ENCODE assay signal across 18 cellular contexts in genomic region chrX:153792368-153792767, GRCh38. TPM values are rescaled to one million over a fixed set of nuclear protein-coding genes. Genes with fewer than 3 reads are reported as not detected.
DNase-seq lines count a peak whose midpoint lies in the region; ATAC-seq, FAIRE-seq and TF ChIP-seq lines count a peak whose summit lies in the region.
"Had no signal": no experiment of that assay in that cellular context is flagged by ENCODE, and none has a peak within 500 bp of the region (broad histone marks: within the 10 kb centered on the region; RNA-seq: fewer than 3 reads in every experiment).

No MANE protein-coding gene starts in this region.

- no peak for TF ChIP-seq RAD21 in HepG2 (CRISPR knock-in tag; IDR thresholded peaks at IDR 0.05)

- H3K27ac ChIP-seq in HepG2 (ENCODE audit: extremely low read length, insufficient read depth, low read length) (no peak overlapping the region), right lobe of liver (no peak overlapping the region)
- H3K27ac ChIP-seq: KMS-11 had no signal

- in situ Hi-C loops in HepG2 (cut with HindIII; ENCODE audit: extremely low pct_ligation_motif_present, low pct_unique_long_range_greater_than_20kb), result no loop called here

- WGBS in HepG2 (ENCODE audit: low lambda C conversion rate), result 100% methylated on average over 1 of the region's 6 CpGs
- WGBS in right lobe of liver (ENCODE audit: insufficient coverage, low coverage, low lambda C conversion rate, missing lambda C conversion rate), result 63% methylated on average over 3 of the region's 6 CpGs

- H3K4me2 ChIP-seq in HepG2 (ENCODE audit: low read depth, low read length) (peak overlapping the region; percentile 76), skeletal muscle satellite cell (ENCODE audit: low read length) (peak overlapping the region; percentile 77)

- intact Hi-C loops in HepG2 (cut with micrococcal nuclease; ENCODE audit: unreplicated experiment), result no loop called here
- intact Hi-C loops in right lobe of liver (cut with DNase I), result no loop called here

- no TSS peak for BruUV-seq in HepG2 (replicated peaks; lab: Mats Ljungman, UMichigan)

- no peaks in the 10 kb centered on the region for H3K9me3 ChIP-seq in HepG2 (ENCODE audit: low read length)
- H3K9me3 ChIP-seq in right lobe of liver, result no peaks in the 10 kb centered on the region
- H3K9me3 ChIP-seq in skeletal muscle satellite cell (replicated peaks; ENCODE audit: low read length), result no peaks in the 10 kb centered on the region
- H3K9me3 ChIP-seq: HAP-1 had no signal

- peaks cover 22% of the 10 kb centered on the region for H3K79me2 ChIP-seq in HepG2 (ENCODE audit: insufficient read depth, low read length)

- no peak for FAIRE-seq in HepG2 (lab: Jason Lieb, UNC)
- FAIRE-seq in bronchial epithelial cell (lab: Jason Lieb, UNC), result peak; percentile 13
- FAIRE-seq: TTC549 had no signal

- no peaks in the 10 kb centered on the region for H4K20me1 ChIP-seq in HepG2 (ENCODE audit: insufficient read depth, low read length)

- H3K36me3 ChIP-seq in HepG2 (replicated peaks in 1 of 2; ENCODE audit: control insufficient read depth in 1 of 2, insufficient read depth in 2 of 2, low read length in 2 of 2) (peaks cover 0 to 3% of the 10 kb centered on the region in 2 experiments; a peak in 1 of 5 replicates), right lobe of liver (no peaks in the 10 kb centered on the region), bronchial epithelial cell (ENCODE audit: control insufficient read depth, insufficient read depth, low read length) (peaks cover 11% of the 10 kb centered on the region), skeletal muscle satellite cell (ENCODE audit: insufficient read depth, low read length) (peaks cover 15% of the 10 kb centered on the region)

- TF ChIP-seq POLR2A in HepG2 (IDR thresholded peaks at IDR 0.05; ENCODE audit: insufficient read depth in 1 of 2, low read depth in 2 of 2, low read length in 2 of 2) (no peak), right lobe of liver (IDR thresholded peaks at IDR 0.05) (no peak)

- ATAC-seq in HepG2 (no peak), right lobe of liver (no peak), GM21723 (IDR thresholded peaks at IDR 0.05; ENCODE audit: unreplicated experiment) (no peak)

- no peak overlapping the region for H3K4me3 ChIP-seq in HepG2 (replicated peaks in 1 of 3; ENCODE audit: insufficient read depth in 1 of 3, low read depth in 2 of 3, low read length in 3 of 3)
- no peak overlapping the region for H3K4me3 ChIP-seq in right lobe of liver
- no peak overlapping the region for H3K4me3 ChIP-seq in bronchial epithelial cell (ENCODE audit: low read depth, low read length)
- H3K4me3 ChIP-seq in skeletal muscle satellite cell (ENCODE audit: low read length), result peak overlapping the region; percentile 93

- H3K27me3 ChIP-seq in HepG2 (ENCODE audit: control insufficient read depth in 1 of 2, insufficient read depth in 2 of 2, low read length in 2 of 2) (no peaks in the 10 kb centered on the region; a peak in 1 of 5 replicates), right lobe of liver (no peaks in the 10 kb centered on the region), bronchial epithelial cell (ENCODE audit: control insufficient read depth, insufficient read depth, low read length) (no peaks in the 10 kb centered on the region), skeletal muscle satellite cell (ENCODE audit: control insufficient read depth, insufficient read depth, low read length) (no peaks in the 10 kb centered on the region)

- TF ChIP-seq EP300 in HepG2 (IDR thresholded peaks at IDR 0.05; ENCODE audit: low read depth in 2 of 2, low read length in 2 of 2) (no peak), HepG2 (CRISPR knock-in tag; IDR thresholded peaks at IDR 0.05; ENCODE audit: borderline replicate concordance) (no peak)

- CTCF ChIA-PET in HepG2 (lab: Yijun Ruan, JAX; ENCODE audit: low intra/inter-chr PET ratio, low total read pairs), result no interaction called here

- DNase-seq in HepG2 (ENCODE audit: low spot score), result no peak
- no peak for DNase-seq in right lobe of liver
- peak; percentile 56 for DNase-seq in NCI-H1694 treated with DMSO at 0.1 percent for 48 hours (lab: John Stamatoyannopoulos, UW)
- DNase-seq in bronchial epithelial cell (ENCODE audit: low read depth), result no peak
- DNase-seq in mucosa of gallbladder (ENCODE audit: low spot score), result no peak
- no peak for DNase-seq in stimulated activated CD4-positive, alpha-beta T cell treated with anti-CD3 and anti-CD28 coated beads, Interleukin-4, amount 100 ng/mL, for 1 hour
- DNase-seq: AML-193; mesendoderm; NCI-H1417; NCI-H226; stimulated activated naive CD4-positive, alpha-beta T cell had no signal

- H3K9ac ChIP-seq in HepG2 (ENCODE audit: insufficient read depth, low read depth, low read length) (peak overlapping the region; percentile 94; the same call in 1 of the 2 replicates), skeletal muscle satellite cell (ENCODE audit: low read depth, low read length) (no peak overlapping the region)

- no peak overlapping the region for H2AFZ ChIP-seq in HepG2 (ENCODE audit: low read length)

- peaks cover 27% of the 10 kb centered on the region for H3K4me1 ChIP-seq in HepG2 (ENCODE audit: insufficient read depth, low read length)
- H3K4me1 ChIP-seq in right lobe of liver, result no peaks in the 10 kb centered on the region
- peaks cover 15% of the 10 kb centered on the region for H3K4me1 ChIP-seq in skeletal muscle satellite cell (ENCODE audit: control insufficient read depth, insufficient read depth, low read length)

- POLR2A ChIA-PET in HepG2 (lab: Yijun Ruan, JAX), result interaction anchor here (1.5 kb wide), 1 partner anchor 10 kb away, joined by 4 read pairs; no protein-coding TSS in a partner anchor

- TF ChIP-seq CTCF in HepG2 (CRISPR knock-in tag; IDR thresholded peaks at IDR 0.05), result no peak
- TF ChIP-seq CTCF in right lobe of liver (IDR thresholded peaks at IDR 0.05), result no peak
- TF ChIP-seq CTCF in bronchial epithelial cell (IDR thresholded peaks at IDR 0.05; ENCODE audit: insufficient read depth, low read length, severe bottlenecking), result no peak

RNA-seq across cellular contexts. Expression of gene IDH3G, which starts 1.8 kb away (rescaled TPM):
- 16.2 and 18.7 TPM in 2 replicates for total RNA-seq in HepG2 (2016; rRNA removed; fragmentation: Illumina TruSeq; extraction: Trizol)
- 13.0 and 13.1 TPM in 2 replicates for total RNA-seq in HepG2 (2016; cell fraction: cytosol; rRNA removed; fragmentation: Illumina TruSeq; extraction: Trizol; ENCODE audit: low read depth)
- 17.8 and 20.1 TPM in 2 replicates for total RNA-seq in HepG2 (2016; cell fraction: insoluble cytoplasmic fraction; rRNA removed; fragmentation: Illumina TruSeq; extraction: Trizol)
- 8.6 and 11.1 TPM in 2 replicates for total RNA-seq in HepG2 (2016; cell fraction: membrane; rRNA removed; fragmentation: Illumina TruSeq; extraction: Trizol)
- total RNA-seq in HepG2 (2016; cell fraction: nucleus; rRNA removed; fragmentation: Illumina TruSeq; extraction: Trizol), result 12.0 and 15.0 TPM in 2 replicates
- 35.5 and 36.0 TPM in 2 replicates for polyA plus RNA-seq in HepG2 (2011; rRNA removed)
- 26.8 and 43.0 TPM in 2 replicates for polyA plus RNA-seq in HepG2 (2011; cell fraction: cytosol; rRNA removed)
- polyA plus RNA-seq in HepG2 (2011; cell fraction: nucleus; rRNA removed), result 101 and 115 TPM in 2 replicates
- polyA plus RNA-seq in HepG2 (2012), result 19.4 and 20.6 TPM in 2 replicates
- polyA plus RNA-seq in HepG2 (2016; cell fraction: cytosol; fragmentation: Illumina TruSeq; extraction: Trizol; ENCODE audit: low read depth), result 11.0 and 12.1 TPM in 2 replicates
- 24.4 and 28.5 TPM in 2 replicates for polyA plus RNA-seq in HepG2 (2016; cell fraction: insoluble cytoplasmic fraction; fragmentation: Illumina TruSeq; extraction: Trizol; ENCODE audit: low read depth)
- 10.0 and 10.7 TPM in 2 replicates for polyA plus RNA-seq in HepG2 (2016; cell fraction: membrane; fragmentation: Illumina TruSeq; extraction: Trizol; ENCODE audit: low read depth)
- 28.9 and 29.2 TPM in 2 replicates for polyA plus RNA-seq in HepG2 (2016; cell fraction: nucleus; fragmentation: Illumina TruSeq; extraction: Trizol; ENCODE audit: insufficient read depth, low read depth)
- polyA minus RNA-seq in HepG2 (2011; rRNA and poly(A)+ RNA removed; ENCODE audit: low replicate concordance), result 56.4 and 152 TPM in 2 replicates
- polyA minus RNA-seq in HepG2 (2011; cell fraction: cytosol; rRNA and poly(A)+ RNA removed), result 11.8 and 17.8 TPM in 2 replicates
- 16.5 and 18.6 TPM in 2 replicates for polyA minus RNA-seq in HepG2 (2011; cell fraction: nucleus; rRNA and poly(A)+ RNA removed)
- total RNA-seq in right lobe of liver, result 10 to 100 TPM; 19.4 to 70.1 (median 27.4) TPM
- total RNA-seq in bronchial epithelial cell, result 26.3 and 27.7 TPM in 2 replicates
- 50.7 and 72.3 TPM in 2 replicates for total RNA-seq in skeletal muscle satellite cell (2012; rRNA removed)
- total RNA-seq in mucosa of gallbladder, result 51.5 TPM

RNA-seq across cellular contexts. Expression of gene SSR4, which starts 2.1 kb away (rescaled TPM):
- total RNA-seq in HepG2 (2016; rRNA removed; fragmentation: Illumina TruSeq; extraction: Trizol) (124 and 214 TPM in 2 replicates), right lobe of liver (100 to 1,000 TPM; 150 to 221 (median 205) TPM), bronchial epithelial cell (126 and 136 TPM in 2 replicates), mucosa of gallbladder (401 TPM)
- 180 and 198 TPM in 2 replicates for total RNA-seq in HepG2 (2016; cell fraction: cytosol; rRNA removed; fragmentation: Illumina TruSeq; extraction: Trizol; ENCODE audit: low read depth)
- 138 and 213 TPM in 2 replicates for total RNA-seq in HepG2 (2016; cell fraction: insoluble cytoplasmic fraction; rRNA removed; fragmentation: Illumina TruSeq; extraction: Trizol)
- 175 and 187 TPM in 2 replicates for total RNA-seq in HepG2 (2016; cell fraction: membrane; rRNA removed; fragmentation: Illumina TruSeq; extraction: Trizol)
- total RNA-seq in HepG2 (2016; cell fraction: nucleus; rRNA removed; fragmentation: Illumina TruSeq; extraction: Trizol), result 143 and 151 TPM in 2 replicates
- polyA plus RNA-seq in HepG2 (2011; rRNA removed), result 288 and 319 TPM in 2 replicates
- 276 and 476 TPM in 2 replicates for polyA plus RNA-seq in HepG2 (2011; cell fraction: cytosol; rRNA removed)
- 234 and 252 TPM in 2 replicates for polyA plus RNA-seq in HepG2 (2011; cell fraction: nucleus; rRNA removed)
- 198 and 204 TPM in 2 replicates for polyA plus RNA-seq in HepG2 (2012)
- 201 and 218 TPM in 2 replicates for polyA plus RNA-seq in HepG2 (2016; cell fraction: cytosol; fragmentation: Illumina TruSeq; extraction: Trizol; ENCODE audit: low read depth)
- polyA plus RNA-seq in HepG2 (2016; cell fraction: insoluble cytoplasmic fraction; fragmentation: Illumina TruSeq; extraction: Trizol; ENCODE audit: low read depth), result 141 and 145 TPM in 2 replicates
- 192 and 200 TPM in 2 replicates for polyA plus RNA-seq in HepG2 (2016; cell fraction: membrane; fragmentation: Illumina TruSeq; extraction: Trizol; ENCODE audit: low read depth)
- 301 and 315 TPM in 2 replicates for polyA plus RNA-seq in HepG2 (2016; cell fraction: nucleus; fragmentation: Illumina TruSeq; extraction: Trizol; ENCODE audit: insufficient read depth, low read depth)
- 172 and 203 TPM in 2 replicates for polyA minus RNA-seq in HepG2 (2011; rRNA and poly(A)+ RNA removed; ENCODE audit: low replicate concordance)
- polyA minus RNA-seq in HepG2 (2011; cell fraction: cytosol; rRNA and poly(A)+ RNA removed), result 187 and 225 TPM in 2 replicates
- 34.9 TPM in 2 replicates for polyA minus RNA-seq in HepG2 (2011; cell fraction: nucleus; rRNA and poly(A)+ RNA removed)
- 70.5 and 147 TPM in 2 replicates for total RNA-seq in skeletal muscle satellite cell (2012; rRNA removed)

RNA-seq across cellular contexts. Expression of gene SRPK3, which starts 11.5 kb away (rescaled TPM):
- 0.22 TPM in 1 of 2 replicates, not detected in the other for total RNA-seq in HepG2 (2016; rRNA removed; fragmentation: Illumina TruSeq; extraction: Trizol)
- total RNA-seq in HepG2 (2016; cell fraction: cytosol; rRNA removed; fragmentation: Illumina TruSeq; extraction: Trizol; ENCODE audit: low read depth), result not detected in 2 replicates
- 0.09 TPM in 1 of 2 replicates, not detected in the other for total RNA-seq in HepG2 (2016; cell fraction: insoluble cytoplasmic fraction; rRNA removed; fragmentation: Illumina TruSeq; extraction: Trizol)
- 0.07 TPM in 1 of 2 replicates, not detected in the other for total RNA-seq in HepG2 (2016; cell fraction: membrane; rRNA removed; fragmentation: Illumina TruSeq; extraction: Trizol)
- total RNA-seq in HepG2 (2016; cell fraction: nucleus; rRNA removed; fragmentation: Illumina TruSeq; extraction: Trizol), result not detected in 2 replicates
- polyA plus RNA-seq in HepG2 (2011; rRNA removed), result 0.10 and 0.30 TPM in 2 replicates
- 0.03 and 0.13 TPM in 2 replicates for polyA plus RNA-seq in HepG2 (2011; cell fraction: cytosol; rRNA removed)
- 0.93 and 2.1 TPM in 2 replicates for polyA plus RNA-seq in HepG2 (2011; cell fraction: nucleus; rRNA removed)
- polyA plus RNA-seq in HepG2 (2012), result 0.07 and 0.15 TPM in 2 replicates
- polyA plus RNA-seq in HepG2 (2016; cell fraction: cytosol; fragmentation: Illumina TruSeq; extraction: Trizol; ENCODE audit: low read depth), result 0.16 and 0.37 TPM in 2 replicates
- not detected in 2 replicates for polyA plus RNA-seq in HepG2 (2016; cell fraction: insoluble cytoplasmic fraction; fragmentation: Illumina TruSeq; extraction: Trizol; ENCODE audit: low read depth)
- 0.14 TPM in 1 of 2 replicates, not detected in the other for polyA plus RNA-seq in HepG2 (2016; cell fraction: membrane; fragmentation: Illumina TruSeq; extraction: Trizol; ENCODE audit: low read depth)
- polyA plus RNA-seq in HepG2 (2016; cell fraction: nucleus; fragmentation: Illumina TruSeq; extraction: Trizol; ENCODE audit: insufficient read depth, low read depth), result 0.57 TPM in 1 of 2 replicates, not detected in the other
- 0.06 TPM in 1 of 2 replicates, not detected in the other for polyA minus RNA-seq in HepG2 (2011; rRNA and poly(A)+ RNA removed; ENCODE audit: low replicate concordance)
- polyA minus RNA-seq in HepG2 (2011; cell fraction: cytosol; rRNA and poly(A)+ RNA removed), result not detected in 2 replicates
- polyA minus RNA-seq in HepG2 (2011; cell fraction: nucleus; rRNA and poly(A)+ RNA removed), result not detected in 2 replicates
- not detected for total RNA-seq in right lobe of liver
- total RNA-seq in bronchial epithelial cell, result under 0.01 and 0.26 TPM in 2 replicates
- 0.25 and 5.9 TPM in 2 replicates for total RNA-seq in skeletal muscle satellite cell (2012; rRNA removed)
- 5.8 TPM for total RNA-seq in mucosa of gallbladder
- total RNA-seq: osteocyte, smooth muscle cell had no signal

RNA-seq across cellular contexts. Expression of gene PLXNB3, which starts 28.3 kb away (rescaled TPM):
- total RNA-seq in HepG2 (2016; rRNA removed; fragmentation: Illumina TruSeq; extraction: Trizol) (1.2 and 3.0 TPM in 2 replicates), right lobe of liver (1 to 10 TPM in 3 of 6 experiments, under 1 TPM in 3; 0.55 to 1.7 (median 0.94) TPM), bronchial epithelial cell (4.5 and 5.4 TPM in 2 replicates), mucosa of gallbladder (65.3 TPM)
- total RNA-seq in HepG2 (2016; cell fraction: cytosol; rRNA removed; fragmentation: Illumina TruSeq; extraction: Trizol; ENCODE audit: low read depth), result 0.20 and 0.62 TPM in 2 replicates
- total RNA-seq in HepG2 (2016; cell fraction: insoluble cytoplasmic fraction; rRNA removed; fragmentation: Illumina TruSeq; extraction: Trizol), result 0.51 and 3.2 TPM in 2 replicates
- 0.90 and 1.4 TPM in 2 replicates for total RNA-seq in HepG2 (2016; cell fraction: membrane; rRNA removed; fragmentation: Illumina TruSeq; extraction: Trizol)
- 3.6 and 5.9 TPM in 2 replicates for total RNA-seq in HepG2 (2016; cell fraction: nucleus; rRNA removed; fragmentation: Illumina TruSeq; extraction: Trizol)
- 6.9 and 8.1 TPM in 2 replicates for polyA plus RNA-seq in HepG2 (2011; rRNA removed)
- 2.0 and 3.8 TPM in 2 replicates for polyA plus RNA-seq in HepG2 (2011; cell fraction: cytosol; rRNA removed)
- polyA plus RNA-seq in HepG2 (2011; cell fraction: nucleus; rRNA removed), result 40.4 and 58.7 TPM in 2 replicates
- 3.4 and 5.7 TPM in 2 replicates for polyA plus RNA-seq in HepG2 (2012)
- 0.61 and 0.93 TPM in 2 replicates for polyA plus RNA-seq in HepG2 (2016; cell fraction: cytosol; fragmentation: Illumina TruSeq; extraction: Trizol; ENCODE audit: low read depth)
- 1.8 and 2.9 TPM in 2 replicates for polyA plus RNA-seq in HepG2 (2016; cell fraction: insoluble cytoplasmic fraction; fragmentation: Illumina TruSeq; extraction: Trizol; ENCODE audit: low read depth)
- 2.0 and 2.3 TPM in 2 replicates for polyA plus RNA-seq in HepG2 (2016; cell fraction: membrane; fragmentation: Illumina TruSeq; extraction: Trizol; ENCODE audit: low read depth)
- polyA plus RNA-seq in HepG2 (2016; cell fraction: nucleus; fragmentation: Illumina TruSeq; extraction: Trizol; ENCODE audit: insufficient read depth, low read depth), result 20.2 and 27.0 TPM in 2 replicates
- 0.68 and 8.0 TPM in 2 replicates for polyA minus RNA-seq in HepG2 (2011; rRNA and poly(A)+ RNA removed; ENCODE audit: low replicate concordance)
- polyA minus RNA-seq in HepG2 (2011; cell fraction: cytosol; rRNA and poly(A)+ RNA removed), result 5.1 and 5.5 TPM in 2 replicates
- polyA minus RNA-seq in HepG2 (2011; cell fraction: nucleus; rRNA and poly(A)+ RNA removed), result 5.0 and 6.8 TPM in 2 replicates
- total RNA-seq in skeletal muscle satellite cell (2012; rRNA removed), result 3.0 and 3.9 TPM in 2 replicates

RNA-seq across cellular contexts. Expression of gene PDZD4, which starts 38.0 kb away (rescaled TPM):
- total RNA-seq in HepG2 (2016; rRNA removed; fragmentation: Illumina TruSeq; extraction: Trizol) (not detected in 2 replicates), right lobe of liver (1 to 10 TPM in 5 of 6 experiments, under 1 TPM in 1; 0.61 to 2.3 (median 1.5) TPM), bronchial epithelial cell (under 0.01 TPM in 2 replicates), mucosa of gallbladder (15.1 TPM)
- not detected in 2 replicates for total RNA-seq in HepG2 (2016; cell fraction: cytosol; rRNA removed; fragmentation: Illumina TruSeq; extraction: Trizol; ENCODE audit: low read depth)
- not detected in 2 replicates for total RNA-seq in HepG2 (2016; cell fraction: insoluble cytoplasmic fraction; rRNA removed; fragmentation: Illumina TruSeq; extraction: Trizol)
- total RNA-seq in HepG2 (2016; cell fraction: membrane; rRNA removed; fragmentation: Illumina TruSeq; extraction: Trizol), result not detected in 2 replicates
- not detected in 2 replicates for total RNA-seq in HepG2 (2016; cell fraction: nucleus; rRNA removed; fragmentation: Illumina TruSeq; extraction: Trizol)
- polyA plus RNA-seq in HepG2 (2011; rRNA removed), result 0.03 TPM in 1 of 2 replicates, not detected in the other
- polyA plus RNA-seq in HepG2 (2011; cell fraction: cytosol; rRNA removed), result 0.08 TPM in 1 of 2 replicates, not detected in the other
- 0.21 and 0.28 TPM in 2 replicates for polyA plus RNA-seq in HepG2 (2011; cell fraction: nucleus; rRNA removed)
- 0.04 TPM in 1 of 2 replicates, not detected in the other for polyA plus RNA-seq in HepG2 (2012)
- not detected in 2 replicates for polyA plus RNA-seq in HepG2 (2016; cell fraction: cytosol; fragmentation: Illumina TruSeq; extraction: Trizol; ENCODE audit: low read depth)
- not detected in 2 replicates for polyA plus RNA-seq in HepG2 (2016; cell fraction: insoluble cytoplasmic fraction; fragmentation: Illumina TruSeq; extraction: Trizol; ENCODE audit: low read depth)
- polyA plus RNA-seq in HepG2 (2016; cell fraction: membrane; fragmentation: Illumina TruSeq; extraction: Trizol; ENCODE audit: low read depth), result not detected in 2 replicates
- polyA plus RNA-seq in HepG2 (2016; cell fraction: nucleus; fragmentation: Illumina TruSeq; extraction: Trizol; ENCODE audit: insufficient read depth, low read depth), result not detected in 2 replicates
- polyA minus RNA-seq in HepG2 (2011; rRNA and poly(A)+ RNA removed; ENCODE audit: low replicate concordance), result not detected in 2 replicates
- polyA minus RNA-seq in HepG2 (2011; cell fraction: cytosol; rRNA and poly(A)+ RNA removed), result not detected in 2 replicates
- polyA minus RNA-seq in HepG2 (2011; cell fraction: nucleus; rRNA and poly(A)+ RNA removed), result not detected in 2 replicates
- total RNA-seq in skeletal muscle satellite cell (2012; rRNA removed), result 0.25 and 0.66 TPM in 2 replicates
